8 cellular contexts compared by ENCODE assay signal in genomic region chr1:66930823-66931174, GRCh38. TPM values are rescaled to one million over a fixed set of nuclear protein-coding genes. Genes with fewer than 3 reads are reported as not detected.
A peak's percentile ranks its signal among the peaks of the same experiment; 100 is the strongest.
DNase-seq lines count a peak whose midpoint lies in the region; ATAC-seq and TF ChIP-seq lines count a peak whose summit lies in the region.

No MANE protein-coding gene starts in this region.

- no peaks in the 10 kb centered on the region for H3K36me3 Mint-ChIP-seq in CD4-positive, CD25-positive, alpha-beta regulatory T cell
- peaks cover 8% of the 10 kb centered on the region for H3K36me3 Mint-ChIP-seq in nephron progenitor cell (ENCODE audit: low read depth)

- no peaks in the 10 kb centered on the region for H3K9me2 ChIP-seq in Loucy (replicated peaks; ENCODE audit: low read depth, low read length)

- intact Hi-C loops in dorsolateral prefrontal cortex (cut with DNase I) = loop anchor here in 1 of 2 donors (2.0 kb wide), 1 partner anchor 50 kb away; no protein-coding TSS in a partner anchor

- peaks cover 19% of the 10 kb centered on the region; the same call in 1 of the 2 replicates for H3F3A ChIP-seq in Loucy (ENCODE audit: low read depth)

- no peaks in the 10 kb centered on the region for H3K9me3 Mint-ChIP-seq in CD4-positive, CD25-positive, alpha-beta regulatory T cell
- no peaks in the 10 kb centered on the region for H3K9me3 Mint-ChIP-seq in nephron progenitor cell

- H3K27me3 ChIP-seq in CD4-positive, CD25-positive, alpha-beta regulatory T cell (ENCODE audit: control insufficient read depth, insufficient read depth, low read length) = no peaks in the 10 kb centered on the region
- H3K27me3 ChIP-seq in Loucy (ENCODE audit: insufficient read depth, low read length, poor library complexity, severe bottlenecking) (no peaks in the 10 kb centered on the region), dorsolateral prefrontal cortex (no peaks in the 10 kb centered on the region)

- no peak for TF ChIP-seq CTCF in Loucy (conservative IDR thresholded peaks at IDR 0.05; ENCODE audit: low read length)
- TF ChIP-seq CTCF in dorsolateral prefrontal cortex (IDR thresholded peaks at IDR 0.05 in 54 of 56, conservative IDR thresholded peaks at IDR 0.05 in 2 of 56; ENCODE audit: low read depth in 1 of 56, partially characterized antibody in 56 of 56) = no peak
- TF ChIP-seq CTCF in nephron progenitor cell (IDR thresholded peaks at IDR 0.05) = no peak

- DNase-seq in CD4-positive, CD25-positive, alpha-beta regulatory T cell = no peak
- no peak for DNase-seq in dorsolateral prefrontal cortex
- no peak for DNase-seq in nephron progenitor cell
- DNase-seq in KBM-7 = no peak
- no peak for DNase-seq in DMS53 treated with DMSO at 0.1 percent for 48 hours (lab: John Stamatoyannopoulos, UW; ENCODE audit: unreplicated experiment)
- no peak for DNase-seq in stimulated activated CD4-positive, alpha-beta T cell treated with anti-CD3 and anti-CD28 coated beads, Interleukin-15, amount 100 ng/mL, for 24 hours
- no peak for DNase-seq in NCI-H2081 treated with DMSO at 0.1 percent for 48 hours (lab: John Stamatoyannopoulos, UW)

- no peak for ATAC-seq in CD4-positive, CD25-positive, alpha-beta regulatory T cell (ENCODE audit: low read depth in 2 of 2)

- peaks cover 86% of the 10 kb centered on the region for H4K20me1 ChIP-seq in Loucy (ENCODE audit: insufficient read depth, low read length, poor library complexity, severe bottlenecking)

- peaks cover 42 to 74% (median 59%) of the 10 kb centered on the region in 4 donors for H3K4me1 Mint-ChIP-seq in CD4-positive, CD25-positive, alpha-beta regulatory T cell
- H3K4me1 Mint-ChIP-seq in nephron progenitor cell = peaks cover 60% of the 10 kb centered on the region

- peak overlapping the region; percentile 95 for H3K4me2 ChIP-seq in Loucy (ENCODE audit: low read depth, low read length, poor library complexity, severe bottlenecking)

- H3K27ac ChIP-seq in CD4-positive, CD25-positive, alpha-beta regulatory T cell (ENCODE audit: insufficient read depth, low read length, poor library complexity, severe bottlenecking) = peak overlapping the region; percentile 89
- peak overlapping the region; percentile 77 to 97 (median 93) for H3K27ac ChIP-seq in dorsolateral prefrontal cortex

- H3K79me2 ChIP-seq in Loucy (ENCODE audit: insufficient read depth, low read length) = peaks cover 92% of the 10 kb centered on the region

- peak overlapping the region; percentile 90 to 98 (median 94) for H3K4me3 Mint-ChIP-seq in CD4-positive, CD25-positive, alpha-beta regulatory T cell
- H3K4me3 Mint-ChIP-seq in nephron progenitor cell = peak overlapping the region; percentile 94

- H3K27me3 Mint-ChIP-seq in CD4-positive, CD25-positive, alpha-beta regulatory T cell = no peaks in the 10 kb centered on the region
- peaks cover 4% of the 10 kb centered on the region for H3K27me3 Mint-ChIP-seq in nephron progenitor cell (ENCODE audit: low read depth, poor library complexity)

- peak overlapping the region; percentile 82 to 90 (median 83) for H3K27ac Mint-ChIP-seq in CD4-positive, CD25-positive, alpha-beta regulatory T cell
- H3K27ac Mint-ChIP-seq in nephron progenitor cell = peak overlapping the region; percentile 98

- H3K4me1 ChIP-seq in CD4-positive, CD25-positive, alpha-beta regulatory T cell (ENCODE audit: control insufficient read depth, insufficient read depth, low read length, poor library complexity, severe bottlenecking) = peaks cover 57% of the 10 kb centered on the region
- H3K4me1 ChIP-seq in Loucy (ENCODE audit: insufficient read depth, low read length, poor library complexity, severe bottlenecking) = peaks cover 83% of the 10 kb centered on the region

- H2AFZ ChIP-seq in Loucy (ENCODE audit: low read length) = no peak overlapping the region

- peak overlapping the region; percentile 83 for H3K9ac ChIP-seq in Loucy (ENCODE audit: low read depth, low read length, poor library complexity, severe bottlenecking)

- H3K4me3 ChIP-seq in CD4-positive, CD25-positive, alpha-beta regulatory T cell (ENCODE audit: low read depth, low read length) = peak overlapping the region; percentile 96
- H3K4me3 ChIP-seq in Loucy (ENCODE audit: low read length, poor library complexity, severe bottlenecking) = peak overlapping the region; percentile 94
- H3K4me3 ChIP-seq in dorsolateral prefrontal cortex = peak overlapping the region; percentile 63 to 93 (median 83)

- in situ Hi-C loops in KBM-7 (cut with MboI; ENCODE audit: low pct_unique_long_range_greater_than_20kb, low sequenced_read_pairs) = no loop called here

- no peaks in the 10 kb centered on the region for H3K36me3 ChIP-seq in CD4-positive, CD25-positive, alpha-beta regulatory T cell (ENCODE audit: control insufficient read depth, insufficient read depth, low read length)
- no peaks in the 10 kb centered on the region for H3K36me3 ChIP-seq in Loucy (ENCODE audit: insufficient read depth, low read length)

- H3K9me3 ChIP-seq in CD4-positive, CD25-positive, alpha-beta regulatory T cell (ENCODE audit: control insufficient read depth in 2 of 2, low read length in 2 of 2) = no peaks in the 10 kb centered on the region
- H3K9me3 ChIP-seq in Loucy (ENCODE audit: insufficient read depth, low read depth, low read length) = no peaks in the 10 kb centered on the region

RNA-seq across cellular contexts. Expression of gene MIER1, which starts 6.0 kb away (rescaled TPM):
- total RNA-seq in CD4-positive, CD25-positive, alpha-beta regulatory T cell = 84.8 TPM
- polyA plus RNA-seq in CD4-positive, CD25-positive, alpha-beta regulatory T cell = 10 to 100 TPM; 33.4 to 41.9 (median 36.0) TPM
- 10 to 100 TPM; 25.1 to 40.5 (median 32.1) TPM for total RNA-seq in dorsolateral prefrontal cortex

RNA-seq across cellular contexts. Expression of gene DNAI4, which starts 6.1 kb away (rescaled TPM):
- total RNA-seq in CD4-positive, CD25-positive, alpha-beta regulatory T cell = 3.2 TPM
- 1 to 10 TPM in 2 of 4 donors, under 1 TPM in 2; 0.45 to 2.0 (median 1.4) TPM for polyA plus RNA-seq in CD4-positive, CD25-positive, alpha-beta regulatory T cell
- total RNA-seq in dorsolateral prefrontal cortex = 10 to 100 TPM; 17.6 to 69.1 (median 35.3) TPM
